In the genomic region with DNA sequence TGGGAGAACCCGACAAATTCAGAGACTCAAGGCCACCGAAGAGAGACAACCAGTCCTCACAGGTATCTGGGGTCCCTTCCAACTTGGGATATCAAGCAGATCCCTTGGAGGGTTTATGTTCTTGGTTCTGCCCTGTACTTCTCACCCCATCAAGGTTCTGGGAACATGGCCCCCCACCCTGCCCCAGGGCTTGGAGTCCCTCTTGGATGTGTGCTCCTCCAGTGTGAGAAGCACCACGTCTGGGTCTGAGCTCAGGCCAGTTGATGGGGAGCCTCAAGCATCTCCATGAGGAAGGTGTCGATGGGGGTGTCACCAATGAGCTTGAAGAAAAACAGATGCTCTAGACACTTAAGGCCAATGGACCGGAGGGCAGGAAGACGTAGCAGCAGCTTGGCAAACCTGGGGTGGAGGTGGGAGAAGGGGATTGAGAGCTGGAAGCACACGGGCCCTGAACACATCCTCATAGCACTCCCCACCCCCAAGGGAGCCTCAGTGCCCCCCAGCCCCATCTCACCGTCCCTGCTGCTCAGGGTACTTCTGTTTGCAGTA, we compare ENCODE assay signal across 19 cellular contexts.
"Had no signal": no experiment of that assay in that cellular context is flagged by ENCODE, and none has a peak within 500 bp of the region (broad histone marks: within the 10 kb centered on the region; RNA-seq: fewer than 3 reads in every experiment).

No MANE protein-coding gene starts in this region.

- H3K4me3 Mint-ChIP-seq: activated CD8-positive, alpha-beta T cell treated with anti-CD3 and anti-CD28 coated beads, Interleukin-2, amount 10 ng/mL, durations not matched to agents 7 days and 5 days had no signal

- ATAC-seq: activated CD8-positive, alpha-beta T cell treated with anti-CD3 and anti-CD28 coated beads, Interleukin-2, amount 10 ng/mL, durations not matched to agents 7 days and 5 days; Right ventricle myocardium inferior had no signal

- H3K27ac ChIP-seq: brain microvascular endothelial cell, cardiac muscle cell, KMS-11 had no signal

- H3K9me3 ChIP-seq: SK-N-SH had no signal

- H3K27me3 ChIP-seq: cardiac muscle cell had no signal

- H3K27ac Mint-ChIP-seq: activated CD8-positive, alpha-beta T cell treated with anti-CD3 and anti-CD28 coated beads, Interleukin-2, amount 10 ng/mL, durations not matched to agents 7 days and 5 days had no signal

- DNase-seq: activated CD4-positive, alpha-beta T cell treated with anti-CD3 and anti-CD28 coated beads for 48 hours; activated CD4-positive, alpha-beta T cell treated with anti-CD3 and anti-CD28 coated beads, Interleukin-2, amount 50 U/mL, for 4 hours; activated CD4-positive, CD25-positive, alpha-beta regulatory T cell treated with anti-CD3 and anti-CD28 coated beads, Interleukin-2, amount 50 U/mL, for 72 hours; activated CD8-positive, alpha-beta memory T cell treated with anti-CD3 and anti-CD28 coated beads, Interleukin-2, amount 50 U/mL, for 48 hours; activated CD8-positive, alpha-beta T cell treated with anti-CD3 and anti-CD28 coated beads, Interleukin-2, amount 10 ng/mL, durations not matched to agents 7 days and 5 days; activated T-cell treated with anti-CD3 and anti-CD28 coated beads, Interleukin-2, amount 50 U/mL, for 1 hour; brain microvascular endothelial cell; NCI-H1092; NCI-H1417; NCI-H1930; NCI-H2171 treated with DMSO at 0.1 percent for 48 hours; NCI-H226; NCI-H526; NCI-H82; SK-N-SH; SW 1271 had no signal
